Comparison of ENCODE assay signal across 16 cellular contexts in genomic region chr17:43608313-43608712, GRCh38. TPM values are rescaled to one million over a fixed set of nuclear protein-coding genes. Genes with fewer than 3 reads are reported as not detected.
DNase-seq lines count a peak whose midpoint lies in the region; ATAC-seq lines count a peak whose summit lies in the region.
"Had no signal": no experiment of that assay in that cellular context is flagged by ENCODE, and none has a peak within 500 bp of the region (broad histone marks: within the 10 kb centered on the region; RNA-seq: fewer than 3 reads in every experiment).

No MANE protein-coding gene starts in this region.

- peak overlapping the region in 1 of 3 donors; percentile 14 for H3K27ac Mint-ChIP-seq in CD4-positive, CD25-positive, alpha-beta regulatory T cell
- H3K27ac Mint-ChIP-seq in activated T-helper 17 cell treated with anti-CD3 and anti-CD28 coated beads, Interleukin-2, amount 50 U/mL, for 72 hours, result peak overlapping the region; percentile 84

- H3K9me3 ChIP-seq in CD4-positive, CD25-positive, alpha-beta regulatory T cell (ENCODE audit: control insufficient read depth in 2 of 2, low read length in 2 of 2), result no peaks in the 10 kb centered on the region
- H3K9me3 ChIP-seq in Karpas-422 (ENCODE audit: low read length), result no peaks in the 10 kb centered on the region; the same call in 1 of the 2 replicates

- no peaks in the 10 kb centered on the region for H3K4me1 ChIP-seq in CD4-positive, CD25-positive, alpha-beta regulatory T cell (ENCODE audit: control insufficient read depth, insufficient read depth, low read length, poor library complexity, severe bottlenecking)
- no peaks in the 10 kb centered on the region for H3K4me1 ChIP-seq in Karpas-422 (ENCODE audit: low read length)

- H3K9me2 ChIP-seq in Karpas-422 (replicated peaks; ENCODE audit: insufficient read depth, low read length), result no peaks in the 10 kb centered on the region

- H3K79me2 ChIP-seq in Karpas-422 (ENCODE audit: low read length), result no peaks in the 10 kb centered on the region

- H3K9ac ChIP-seq in Karpas-422 (ENCODE audit: low read length), result no peak overlapping the region

- H3K9me3 Mint-ChIP-seq in CD4-positive, CD25-positive, alpha-beta regulatory T cell, result peaks cover 0 to 2% (median 0%) of the 10 kb centered on the region in 7 donors
- H3K9me3 Mint-ChIP-seq in activated T-helper 17 cell treated with anti-CD3 and anti-CD28 coated beads, Interleukin-2, amount 50 U/mL, for 72 hours, result no peaks in the 10 kb centered on the region

- no peak overlapping the region for H3K4me2 ChIP-seq in Karpas-422 (ENCODE audit: low read depth, low read length, poor library complexity, severe bottlenecking)

- H3K27me3 ChIP-seq in CD4-positive, CD25-positive, alpha-beta regulatory T cell (ENCODE audit: control insufficient read depth, insufficient read depth, low read length), result no peaks in the 10 kb centered on the region
- no peaks in the 10 kb centered on the region for H3K27me3 ChIP-seq in Karpas-422 (ENCODE audit: low read length)

- H3K36me3 Mint-ChIP-seq in CD4-positive, CD25-positive, alpha-beta regulatory T cell, result no peaks in the 10 kb centered on the region
- no peaks in the 10 kb centered on the region for H3K36me3 Mint-ChIP-seq in activated T-helper 17 cell treated with anti-CD3 and anti-CD28 coated beads, Interleukin-2, amount 50 U/mL, for 72 hours (ENCODE audit: low read depth)

- ATAC-seq in CD4-positive, CD25-positive, alpha-beta regulatory T cell (ENCODE audit: low read depth in 2 of 2), result peak; percentile 44 to 59
- ATAC-seq in activated T-helper 17 cell treated with anti-CD3 and anti-CD28 coated beads, Interleukin-2, amount 50 U/mL, for 72 hours (replicated peaks), result peak; percentile 97
- ATAC-seq in HG03095 (IDR thresholded peaks at IDR 0.05; ENCODE audit: unreplicated experiment), result no peak

- peaks cover 9% of the 10 kb centered on the region for H3K27me3 Mint-ChIP-seq in CD4-positive, CD25-positive, alpha-beta regulatory T cell
- H3K27me3 Mint-ChIP-seq in activated T-helper 17 cell treated with anti-CD3 and anti-CD28 coated beads, Interleukin-2, amount 50 U/mL, for 72 hours, result peaks cover 5% of the 10 kb centered on the region

- no peak overlapping the region for H2AFZ ChIP-seq in Karpas-422 (ENCODE audit: low read length)

- no peaks in the 10 kb centered on the region for H3K36me3 ChIP-seq in CD4-positive, CD25-positive, alpha-beta regulatory T cell (ENCODE audit: control insufficient read depth, insufficient read depth, low read length)
- H3K36me3 ChIP-seq in Karpas-422 (ENCODE audit: insufficient read depth, low read length), result no peaks in the 10 kb centered on the region

- H4K20me1 ChIP-seq in Karpas-422 (ENCODE audit: insufficient read depth, low read depth, low read length), result no peaks in the 10 kb centered on the region

- peak in 1 of 3 donors; percentile 60 for DNase-seq in CD4-positive, CD25-positive, alpha-beta regulatory T cell
- DNase-seq in Karpas-422, result peak; percentile 68
- peak; percentile 70 for DNase-seq in renal cortical epithelial cell (ENCODE audit: low read depth)
- no peak for DNase-seq in globus pallidus (ENCODE audit: low spot score)
- no peak for DNase-seq in 8988T
- no peak for DNase-seq in NCI-H1930 (lab: John Stamatoyannopoulos, UW)
- DNase-seq: activated effector memory CD4-positive, alpha-beta T cell treated with Interleukin-2 at 50 U/mL for 16 hours; DMS 273 treated with DMSO at 0.1 percent for 48 hours; effector CD8-positive, alpha-beta T cell; NCI-H2107; occipital lobe had no signal

- H3K4me1 Mint-ChIP-seq in CD4-positive, CD25-positive, alpha-beta regulatory T cell, result peaks cover 0 to 12% (median 2%) of the 10 kb centered on the region in 4 donors
- peaks cover 4% of the 10 kb centered on the region for H3K4me1 Mint-ChIP-seq in activated T-helper 17 cell treated with anti-CD3 and anti-CD28 coated beads, Interleukin-2, amount 50 U/mL, for 72 hours

- no peak overlapping the region for H3K4me3 Mint-ChIP-seq in CD4-positive, CD25-positive, alpha-beta regulatory T cell
- no peak overlapping the region for H3K4me3 Mint-ChIP-seq in activated T-helper 17 cell treated with anti-CD3 and anti-CD28 coated beads, Interleukin-2, amount 50 U/mL, for 72 hours

- H3K27ac ChIP-seq in CD4-positive, CD25-positive, alpha-beta regulatory T cell (ENCODE audit: insufficient read depth, low read length, poor library complexity, severe bottlenecking), result no peak overlapping the region
- H3K27ac ChIP-seq in Karpas-422 (ENCODE audit: low read length), result no peak overlapping the region
- H3K27ac ChIP-seq: HL-60 had no signal

- no peak overlapping the region for H3K4me3 ChIP-seq in CD4-positive, CD25-positive, alpha-beta regulatory T cell (ENCODE audit: low read depth, low read length)
- H3K4me3 ChIP-seq in Karpas-422 (ENCODE audit: low read length), result no peak overlapping the region

RNA-seq across cellular contexts. Expression of gene MEOX1, which starts 53.4 kb away (rescaled TPM):
- 15.3 TPM for total RNA-seq in CD4-positive, CD25-positive, alpha-beta regulatory T cell
- polyA plus RNA-seq in CD4-positive, CD25-positive, alpha-beta regulatory T cell, result 10 to 100 TPM; 25.4 to 36.5 (median 32.1) TPM
- not detected in 2 replicates for total RNA-seq in Karpas-422 (2014; rRNA removed; shearing (Covaris generic); ENCODE audit: low replicate concordance)
- 1 to 10 TPM; 3.3 to 4.8 TPM for total RNA-seq in activated T-helper 17 cell treated with anti-CD3 and anti-CD28 coated beads, Interleukin-2, amount 50 U/mL, for 72 hours
- 11.1 TPM in 1 of 2 replicates, not detected in the other for total RNA-seq in renal cortical epithelial cell
- total RNA-seq: H4, occipital lobe, SK-MEL-5 had no signal

Comparison
In these comparisons a context has a peak if more than half of its experiments do, and no peak if none do; other contexts are left out.
1. DNase-seq: peak in Karpas-422 (single experiment) and renal cortical epithelial cell (single experiment); none in globus pallidus (single experiment), 8988T (single experiment) and NCI-H1930 (0 of 2).